In genomic region chr1:108590947-108591346, GRCh38 we compare ENCODE assay signal across 8 cellular contexts. TPM values are rescaled to one million over a fixed set of nuclear protein-coding genes. Genes with fewer than 3 reads are reported as not detected.
DNase-seq lines count a peak whose midpoint lies in the region; ATAC-seq and TF ChIP-seq lines count a peak whose summit lies in the region.

No MANE protein-coding gene starts in this region.

- ATAC-seq in effector memory CD8-positive, alpha-beta T cell (replicated peaks) = peak; percentile 90
- no peak for ATAC-seq in GM18873 (IDR thresholded peaks at IDR 0.05; ENCODE audit: low FRiP score, unreplicated experiment)
- ATAC-seq in HG03139 (IDR thresholded peaks at IDR 0.05; ENCODE audit: unreplicated experiment) = no peak

- no peaks in the 10 kb centered on the region for H3K9me3 Mint-ChIP-seq in CD8-positive, alpha-beta memory T cell
- H3K9me3 Mint-ChIP-seq in effector memory CD8-positive, alpha-beta T cell = no peaks in the 10 kb centered on the region
- H3K9me3 Mint-ChIP-seq in type B pancreatic cell = no peaks in the 10 kb centered on the region

- no peaks in the 10 kb centered on the region for H3K27me3 Mint-ChIP-seq in CD8-positive, alpha-beta memory T cell
- no peaks in the 10 kb centered on the region for H3K27me3 Mint-ChIP-seq in effector memory CD8-positive, alpha-beta T cell
- no peaks in the 10 kb centered on the region for H3K27me3 Mint-ChIP-seq in type B pancreatic cell

- CTCF ChIA-PET in CD8-positive, alpha-beta memory T cell (lab: Charles Lee) = interaction anchor here (1.2 kb wide), 1 partner anchor 31 kb away, joined by 4 read pairs; the partner anchor contains the start of gene EEIG2

- peak in 3 of 5 donors; percentile 39 to 79 (median 53) for DNase-seq in CD8-positive, alpha-beta memory T cell
- peak; percentile 74 for DNase-seq in NCI-H446 treated with DMSO at 0.1 percent for 48 hours (lab: John Stamatoyannopoulos, UW)
- peak; percentile 15 to 29 (median 16) for DNase-seq in effector memory CD8-positive, alpha-beta T cell
- peak; percentile 85 for DNase-seq in non-pigmented ciliary epithelial cell (ENCODE audit: low read depth)
- no peak for DNase-seq in type B pancreatic cell (ENCODE audit: extremely low spot score, unreplicated experiment)
- no peak for DNase-seq in T1000 (lab: John Stamatoyannopoulos, UW)

- H3K36me3 ChIP-seq in CD8-positive, alpha-beta memory T cell (ENCODE audit: insufficient read depth, low read length) = no peaks in the 10 kb centered on the region

- peaks cover 0 to 8% (median 1%) of the 10 kb centered on the region in 3 donors for H3K36me3 Mint-ChIP-seq in CD8-positive, alpha-beta memory T cell
- peaks cover 8% of the 10 kb centered on the region for H3K36me3 Mint-ChIP-seq in effector memory CD8-positive, alpha-beta T cell (ENCODE audit: insufficient read depth)
- no peaks in the 10 kb centered on the region for H3K36me3 Mint-ChIP-seq in type B pancreatic cell

- no peaks in the 10 kb centered on the region for H3K9me3 ChIP-seq in CD8-positive, alpha-beta memory T cell (ENCODE audit: low read length)

- no peak for TF ChIP-seq CTCF in type B pancreatic cell (conservative IDR thresholded peaks at IDR 0.05)

- POLR2A ChIA-PET in CD8-positive, alpha-beta memory T cell (lab: Charles Lee) = no interaction called here

- H3K4me1 ChIP-seq in CD8-positive, alpha-beta memory T cell (ENCODE audit: insufficient read depth, low read length) = peaks cover 29% of the 10 kb centered on the region

- peaks cover 29 to 73% (median 56%) of the 10 kb centered on the region in 3 donors for H3K4me1 Mint-ChIP-seq in CD8-positive, alpha-beta memory T cell
- peaks cover 23 to 53% of the 10 kb centered on the region in 2 donors for H3K4me1 Mint-ChIP-seq in effector memory CD8-positive, alpha-beta T cell (ENCODE audit: low read depth in 2 of 2)
- peaks cover 5% of the 10 kb centered on the region for H3K4me1 Mint-ChIP-seq in type B pancreatic cell (ENCODE audit: unreplicated experiment)

- H3K27me3 ChIP-seq in CD8-positive, alpha-beta memory T cell (ENCODE audit: insufficient read depth, low read length, poor library complexity, severe bottlenecking) = no peaks in the 10 kb centered on the region

- peak overlapping the region; percentile 51 to 97 (median 89) for H3K27ac Mint-ChIP-seq in CD8-positive, alpha-beta memory T cell
- H3K27ac Mint-ChIP-seq in effector memory CD8-positive, alpha-beta T cell = peak overlapping the region; percentile 71 to 91
- no peak overlapping the region for H3K27ac Mint-ChIP-seq in type B pancreatic cell

- H3K27ac ChIP-seq in CD8-positive, alpha-beta memory T cell (ENCODE audit: low read depth, low read length) = peak overlapping the region; percentile 15

- H3K4me3 Mint-ChIP-seq in CD8-positive, alpha-beta memory T cell = peak overlapping the region in 3 of 7 donors; percentile 23 to 55 (median 24)
- peak overlapping the region in 1 of 2 donors; percentile 43 for H3K4me3 Mint-ChIP-seq in effector memory CD8-positive, alpha-beta T cell
- H3K4me3 Mint-ChIP-seq in type B pancreatic cell = no peak overlapping the region

- H3K4me3 ChIP-seq in CD8-positive, alpha-beta memory T cell (ENCODE audit: low read length) = no peak overlapping the region

RNA-seq across cellular contexts. Expression of gene EEIG2, which starts 31.0 kb away (rescaled TPM):
- 10 to 100 TPM; 19.4 to 21.0 TPM for total RNA-seq in CD8-positive, alpha-beta memory T cell
- 2.1 TPM for polyA plus RNA-seq in CD8-positive, alpha-beta memory T cell
- total RNA-seq in type B pancreatic cell (ENCODE audit: low replicate concordance) = 8.9 and 11.2 TPM in 2 replicates

Comparison
In these comparisons a context has a peak if more than half of its experiments do, and no peak if none do; other contexts are left out.
1. DNase-seq: peak in CD8-positive, alpha-beta memory T cell (3 of 5), NCI-H446 treated with DMSO at 0.1 percent for 48 hours (single experiment), effector memory CD8-positive, alpha-beta T cell (3 of 3) and non-pigmented ciliary epithelial cell (single experiment); none in type B pancreatic cell (single experiment) and T1000 (single experiment).